Comparison of ENCODE assay signal across 8 cellular contexts in genomic region chr11:83819936-83820549, GRCh38.
DNase-seq lines count a peak whose midpoint lies in the region; ATAC-seq and TF ChIP-seq lines count a peak whose summit lies in the region.

No MANE protein-coding gene starts in this region.

- TF ChIP-seq CTCF in chondrocyte (IDR thresholded peaks at IDR 0.05), result peak; percentile 88

- no peaks in the 10 kb centered on the region for H3K36me3 Mint-ChIP-seq in chondrocyte (ENCODE audit: low read depth)
- H3K36me3 Mint-ChIP-seq in activated CD8-positive, alpha-beta memory T cell treated with anti-CD3 and anti-CD28 coated beads, Interleukin-2, amount 10 ng/mL, durations not matched to agents 7 days and 5 days, result no peaks in the 10 kb centered on the region

- no peaks in the 10 kb centered on the region for H3K9me3 Mint-ChIP-seq in chondrocyte (ENCODE audit: low read depth)
- H3K9me3 Mint-ChIP-seq in activated CD8-positive, alpha-beta memory T cell treated with anti-CD3 and anti-CD28 coated beads, Interleukin-2, amount 10 ng/mL, durations not matched to agents 7 days and 5 days (ENCODE audit: low read depth), result no peaks in the 10 kb centered on the region

- peaks cover 3% of the 10 kb centered on the region for H3K4me1 Mint-ChIP-seq in chondrocyte (ENCODE audit: low read depth)
- no peaks in the 10 kb centered on the region for H3K4me1 Mint-ChIP-seq in activated CD8-positive, alpha-beta memory T cell treated with anti-CD3 and anti-CD28 coated beads, Interleukin-2, amount 10 ng/mL, durations not matched to agents 7 days and 5 days

- no peak overlapping the region for H3K4me3 Mint-ChIP-seq in chondrocyte (ENCODE audit: unreplicated experiment)
- H3K4me3 Mint-ChIP-seq in activated CD8-positive, alpha-beta memory T cell treated with anti-CD3 and anti-CD28 coated beads, Interleukin-2, amount 10 ng/mL, durations not matched to agents 7 days and 5 days, result no peak overlapping the region

- H3K27me3 Mint-ChIP-seq in chondrocyte (ENCODE audit: low read depth), result peaks cover 7% of the 10 kb centered on the region
- peaks cover 9% of the 10 kb centered on the region for H3K27me3 Mint-ChIP-seq in activated CD8-positive, alpha-beta memory T cell treated with anti-CD3 and anti-CD28 coated beads, Interleukin-2, amount 10 ng/mL, durations not matched to agents 7 days and 5 days

- ATAC-seq in HG03135 (IDR thresholded peaks at IDR 0.05; ENCODE audit: unreplicated experiment), result peak; percentile 51
- no peak for ATAC-seq in HG03520 (IDR thresholded peaks at IDR 0.05; ENCODE audit: unreplicated experiment)
- ATAC-seq in activated CD8-positive, alpha-beta memory T cell treated with anti-CD3 and anti-CD28 coated beads, Interleukin-2, amount 10 ng/mL, durations not matched to agents 7 days and 5 days, result no peak
- no peak for ATAC-seq in GM18861 (IDR thresholded peaks at IDR 0.05; ENCODE audit: unreplicated experiment)

- DNase-seq in EH (ENCODE audit: low read depth) (peak; percentile 77), NCI-H748 (lab: John Stamatoyannopoulos, UW; ENCODE audit: unreplicated experiment) (peak; percentile 46), chondrocyte (ENCODE audit: low spot score) (no peak), lung microvascular endothelial cell (ENCODE audit: low read depth in 2 of 2) (peak; percentile 70 to 77)
- no peak for DNase-seq in activated CD8-positive, alpha-beta memory T cell treated with anti-CD3 and anti-CD28 coated beads, Interleukin-2, amount 10 ng/mL, durations not matched to agents 7 days and 5 days

- no peak overlapping the region for H3K27ac Mint-ChIP-seq in chondrocyte (ENCODE audit: unreplicated experiment)
- no peak overlapping the region for H3K27ac Mint-ChIP-seq in activated CD8-positive, alpha-beta memory T cell treated with anti-CD3 and anti-CD28 coated beads, Interleukin-2, amount 10 ng/mL, durations not matched to agents 7 days and 5 days

- CTCF ChIA-PET in activated CD8-positive, alpha-beta memory T cell treated with anti-CD3 and anti-CD28 coated beads, Interleukin-2, amount 10 ng/mL, durations not matched to agents 7 days and 5 days (lab: Charles Lee), result interaction anchor here (0.7 to 1.5 kb wide), 6 partner anchors 20 to 1102 kb away, joined by 3 to 6 read pairs (median 3); no protein-coding TSS in a partner anchor

Comparison
In these comparisons a context has a peak if more than half of its experiments do, and no peak if none do; other contexts are left out.
1. DNase-seq: peak in EH (single experiment), NCI-H748 (single experiment) and lung microvascular endothelial cell (2 of 2); none in chondrocyte (single experiment) and activated CD8-positive, alpha-beta memory T cell treated with anti-CD3 and anti-CD28 coated beads, Interleukin-2, amount 10 ng/mL, durations not matched to agents 7 days and 5 days (single experiment).